1 cellular context compared by ENCODE assay signal in the genomic region with DNA sequence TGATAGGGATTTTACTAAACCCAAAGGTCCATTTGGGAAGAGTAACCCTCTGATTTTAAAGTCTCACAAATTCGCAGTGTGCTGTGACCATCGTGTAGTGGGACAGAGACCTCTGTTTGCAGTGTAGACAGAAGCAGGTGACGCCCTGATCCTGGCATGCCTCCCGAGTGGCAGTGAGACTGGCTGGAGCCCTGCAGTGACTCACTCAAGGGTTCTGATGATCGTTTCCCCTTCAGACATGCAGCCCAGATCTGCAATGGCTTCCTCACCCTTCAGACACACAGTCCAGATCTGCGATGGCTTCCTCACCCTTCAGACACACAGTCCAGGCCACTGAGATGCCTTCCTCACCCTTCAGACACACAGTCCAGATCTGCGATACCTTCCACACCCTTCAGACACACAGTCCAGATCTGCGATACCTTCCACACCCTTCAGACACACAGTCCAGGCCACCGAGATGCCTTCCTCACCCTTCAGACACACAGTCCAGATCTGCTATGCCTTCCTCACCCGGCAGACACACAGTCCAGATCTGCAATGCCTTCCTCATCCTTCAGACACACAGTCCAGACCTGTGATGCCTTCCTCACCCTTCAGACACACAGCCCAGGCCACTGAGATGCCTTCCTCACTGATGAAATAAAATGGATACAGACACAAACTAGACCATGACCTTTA.
TF ChIP-seq lines count a peak whose summit lies in the region.

No MANE protein-coding gene starts in this region.

TF ChIP-seq in WTC11, 78 proteins besides CTCF, POLR2A, EP300 and RAD21 (continued from another document):
- TF ChIP-seq, protein P1, sequence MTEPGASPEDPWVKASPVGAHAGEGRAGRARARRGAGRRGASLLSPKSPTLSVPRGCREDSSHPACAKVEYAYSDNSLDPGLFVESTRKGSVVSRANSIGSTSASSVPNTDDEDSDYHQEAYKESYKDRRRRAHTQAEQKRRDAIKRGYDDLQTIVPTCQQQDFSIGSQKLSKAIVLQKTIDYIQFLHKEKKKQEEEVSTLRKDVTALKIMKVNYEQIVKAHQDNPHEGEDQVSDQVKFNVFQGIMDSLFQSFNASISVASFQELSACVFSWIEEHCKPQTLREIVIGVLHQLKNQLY (CRISPR knock-in tag; IDR thresholded peaks at IDR 0.05): no peak
- TF ChIP-seq TP53 (CRISPR knock-in tag; IDR thresholded peaks at IDR 0.05) (no peak), GABPB1 (CRISPR knock-in tag; IDR thresholded peaks at IDR 0.05) (no peak), JAZF1 (CRISPR knock-in tag; IDR thresholded peaks at IDR 0.05) (no peak), SOX15 (CRISPR knock-in tag; IDR thresholded peaks at IDR 0.05) (no peak), JUN (CRISPR knock-in tag; IDR thresholded peaks at IDR 0.05) (no peak), ELF4 (CRISPR knock-in tag; IDR thresholded peaks at IDR 0.05; ENCODE audit: low read depth) (no peak), PRRX2 (CRISPR knock-in tag; IDR thresholded peaks at IDR 0.05) (no peak), MXD4 (CRISPR knock-in tag; IDR thresholded peaks at IDR 0.05; ENCODE audit: borderline replicate concordance) (no peak), ZNF232 (CRISPR knock-in tag; IDR thresholded peaks at IDR 0.05) (no peak), GTF2I (CRISPR knock-in tag; conservative IDR thresholded peaks at IDR 0.05) (no peak), KAT7 (CRISPR knock-in tag; IDR thresholded peaks at IDR 0.05; ENCODE audit: borderline replicate concordance) (no peak)
- TF ChIP-seq, protein P2, sequence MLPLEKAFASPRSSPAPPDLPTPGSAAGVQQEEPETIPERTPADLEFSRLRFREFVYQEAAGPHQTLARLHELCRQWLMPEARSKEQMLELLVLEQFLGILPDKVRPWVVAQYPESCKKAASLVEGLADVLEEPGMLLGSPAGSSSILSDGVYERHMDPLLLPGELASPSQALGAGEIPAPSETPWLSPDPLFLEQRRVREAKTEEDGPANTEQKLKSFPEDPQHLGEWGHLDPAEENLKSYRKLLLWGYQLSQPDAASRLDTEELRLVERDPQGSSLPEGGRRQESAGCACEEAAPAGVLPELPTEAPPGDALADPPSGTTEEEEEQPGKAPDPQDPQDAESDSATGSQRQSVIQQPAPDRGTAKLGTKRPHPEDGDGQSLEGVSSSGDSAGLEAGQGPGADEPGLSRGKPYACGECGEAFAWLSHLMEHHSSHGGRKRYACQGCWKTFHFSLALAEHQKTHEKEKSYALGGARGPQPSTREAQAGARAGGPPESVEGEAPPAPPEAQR (CRISPR knock-in tag; IDR thresholded peaks at IDR 0.05): no peak
- TF ChIP-seq, protein P3, sequence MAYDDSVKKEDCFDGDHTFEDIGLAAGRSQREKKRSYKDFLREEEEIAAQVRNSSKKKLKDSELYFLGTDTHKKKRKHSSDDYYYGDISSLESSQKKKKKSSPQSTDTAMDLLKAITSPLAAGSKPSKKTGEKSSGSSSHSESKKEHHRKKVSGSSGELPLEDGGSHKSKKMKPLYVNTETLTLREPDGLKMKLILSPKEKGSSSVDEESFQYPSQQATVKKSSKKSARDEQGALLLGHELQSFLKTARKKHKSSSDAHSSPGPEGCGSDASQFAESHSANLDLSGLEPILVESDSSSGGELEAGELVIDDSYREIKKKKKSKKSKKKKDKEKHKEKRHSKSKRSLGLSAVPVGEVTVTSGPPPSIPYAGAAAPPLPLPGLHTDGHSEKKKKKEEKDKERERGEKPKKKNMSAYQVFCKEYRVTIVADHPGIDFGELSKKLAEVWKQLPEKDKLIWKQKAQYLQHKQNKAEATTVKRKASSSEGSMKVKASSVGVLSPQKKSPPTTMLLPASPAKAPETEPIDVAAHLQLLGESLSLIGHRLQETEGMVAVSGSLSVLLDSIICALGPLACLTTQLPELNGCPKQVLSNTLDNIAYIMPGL (CRISPR knock-in tag; IDR thresholded peaks at IDR 0.05): no peak
- TF ChIP-seq, protein P4, sequence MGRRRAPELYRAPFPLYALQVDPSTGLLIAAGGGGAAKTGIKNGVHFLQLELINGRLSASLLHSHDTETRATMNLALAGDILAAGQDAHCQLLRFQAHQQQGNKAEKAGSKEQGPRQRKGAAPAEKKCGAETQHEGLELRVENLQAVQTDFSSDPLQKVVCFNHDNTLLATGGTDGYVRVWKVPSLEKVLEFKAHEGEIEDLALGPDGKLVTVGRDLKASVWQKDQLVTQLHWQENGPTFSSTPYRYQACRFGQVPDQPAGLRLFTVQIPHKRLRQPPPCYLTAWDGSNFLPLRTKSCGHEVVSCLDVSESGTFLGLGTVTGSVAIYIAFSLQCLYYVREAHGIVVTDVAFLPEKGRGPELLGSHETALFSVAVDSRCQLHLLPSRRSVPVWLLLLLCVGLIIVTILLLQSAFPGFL (CRISPR knock-in tag; IDR thresholded peaks at IDR 0.05; ENCODE audit: borderline replicate concordance): no peak
